1 cellular context compared by ENCODE assay signal in genomic region chr1:35192056-35192852, GRCh38.
TF ChIP-seq lines count a peak whose summit lies in the region.

No MANE protein-coding gene starts in this region.

TF ChIP-seq in K562, 482 proteins besides CTCF, POLR2A, EP300 and RAD21 (continued from another document and continues in another):
- TF ChIP-seq JUNB (CRISPR knock-in tag; conservative IDR thresholded peaks at IDR 0.05), result no peak
- TF ChIP-seq ZKSCAN3 (CRISPR knock-in tag; IDR thresholded peaks at IDR 0.05), result no peak
- TF ChIP-seq POLR2AphosphoS2 (IDR thresholded peaks at IDR 0.05; ENCODE audit: low read length), result no peak
- no peak for TF ChIP-seq DACH1 (IDR thresholded peaks at IDR 0.05; ENCODE audit: partially characterized antibody)
- peak; percentile 98 for TF ChIP-seq RBFOX2 (IDR thresholded peaks at IDR 0.05; ENCODE audit: low read depth, low read length)
- no peak for TF ChIP-seq ZNF764 (CRISPR knock-in tag; IDR thresholded peaks at IDR 0.05; ENCODE audit: low read depth)
- peak; percentile 84 for TF ChIP-seq CXXC5 (CRISPR knock-in tag; IDR thresholded peaks at IDR 0.05)
- TF ChIP-seq NKRF (IDR thresholded peaks at IDR 0.05; ENCODE audit: borderline replicate concordance), result no peak
- no peak for TF ChIP-seq CREB5 (CRISPR knock-in tag; IDR thresholded peaks at IDR 0.05)
- TF ChIP-seq PHF20 (IDR thresholded peaks at IDR 0.05; ENCODE audit: partially characterized antibody), result no peak
- TF ChIP-seq THAP7 (CRISPR knock-in tag; IDR thresholded peaks at IDR 0.05), result no peak
- TF ChIP-seq E2F8 (IDR thresholded peaks at IDR 0.05; ENCODE audit: low read depth, partially characterized antibody), result no peak
- TF ChIP-seq ZHX1 (conservative IDR thresholded peaks at IDR 0.05; ENCODE audit: low read length), result 0 out of 2 replicates have a peak, but pooled peaks have one; percentile 70
- no peak for TF ChIP-seq ZNF280A (IDR thresholded peaks at IDR 0.05; ENCODE audit: low read depth, partially characterized antibody)
- no peak for TF ChIP-seq SLC30A9 (CRISPR knock-in tag; IDR thresholded peaks at IDR 0.05)
- no peak for TF ChIP-seq TAL1 (IDR thresholded peaks at IDR 0.05)
- TF ChIP-seq SRSF3 (IDR thresholded peaks at IDR 0.05; ENCODE audit: insufficient read depth, low read length), result peak; percentile 95; the same call in 1 of the 2 replicates
- TF ChIP-seq TOE1 (IDR thresholded peaks at IDR 0.05; ENCODE audit: borderline replicate concordance), result no peak
- no peak for TF ChIP-seq TOE1 (CRISPR knock-in tag; IDR thresholded peaks at IDR 0.05; ENCODE audit: borderline replicate concordance, low read depth)
- 0 out of 2 replicates have a peak, but pooled peaks have one; percentile 50 for TF ChIP-seq CREB3 (tag; conservative IDR thresholded peaks at IDR 0.05; ENCODE audit: low read depth)
- no peak for TF ChIP-seq ZNF696 (CRISPR knock-in tag; conservative IDR thresholded peaks at IDR 0.05)
- no peak for TF ChIP-seq XRCC4 (IDR thresholded peaks at IDR 0.05; ENCODE audit: extremely low read depth, insufficient read depth, insufficient read length)
- TF ChIP-seq ZNF592 (IDR thresholded peaks at IDR 0.05), result peak; percentile 34; the same call in 1 of the 2 replicates
- TF ChIP-seq HOMEZ (CRISPR knock-in tag; IDR thresholded peaks at IDR 0.05), result no peak
- no peak for TF ChIP-seq PHF8 (IDR thresholded peaks at IDR 0.05; ENCODE audit: borderline replicate concordance, low read length)
